Comparison of ENCODE assay signal across 8 cellular contexts in the genomic region with DNA sequence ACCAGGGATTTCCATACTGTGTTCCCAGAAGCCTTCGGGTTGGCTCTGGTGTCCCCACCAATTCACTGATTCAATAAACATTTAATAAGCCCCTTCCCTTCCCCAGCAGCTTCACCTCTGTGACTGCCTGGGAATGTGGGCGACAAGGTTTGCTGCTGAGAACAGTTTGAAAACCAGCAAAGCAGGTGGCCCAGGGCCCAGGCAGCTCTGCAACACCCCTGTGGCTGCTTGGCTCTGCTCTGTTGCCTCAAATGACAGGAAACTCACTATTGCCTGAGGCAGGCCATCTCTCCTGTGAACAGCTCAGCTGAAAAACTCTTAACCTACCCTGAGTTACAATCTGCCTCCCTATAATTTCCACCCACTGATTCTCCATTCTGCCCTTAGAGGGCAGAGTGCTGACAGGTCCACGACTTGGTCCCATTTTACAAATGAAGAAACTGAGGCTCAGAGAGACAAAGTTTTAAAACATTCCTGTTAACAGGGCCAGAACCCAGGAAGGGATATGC. TPM values are rescaled to one million over a fixed set of nuclear protein-coding genes. Genes with fewer than 3 reads are reported as not detected.
DNase-seq lines count a peak whose midpoint lies in the region; ATAC-seq and TF ChIP-seq lines count a peak whose summit lies in the region.
"Had no signal": no experiment of that assay in that cellular context is flagged by ENCODE, and none has a peak within 500 bp of the region (broad histone marks: within the 10 kb centered on the region; RNA-seq: fewer than 3 reads in every experiment).

No MANE protein-coding gene starts in this region.

- no peak overlapping the region for H3K4me3 ChIP-seq in prostate gland

- TF ChIP-seq CTCF in GM12873 (IDR thresholded peaks at IDR 0.05; ENCODE audit: insufficient read depth, low read depth, low read length, missing control alignments) (peak; percentile 45), nephron (IDR thresholded peaks at IDR 0.05; ENCODE audit: unreplicated experiment in 3 of 3) (no peak), prostate gland (IDR thresholded peaks at IDR 0.05) (no peak)

- H3K4me1 Mint-ChIP-seq in activated naive CD8-positive, alpha-beta T cell (ENCODE audit: low read depth): peaks cover 83% of the 10 kb centered on the region
- peaks cover 26% of the 10 kb centered on the region for H3K4me1 Mint-ChIP-seq in nephron

- peaks cover 5% of the 10 kb centered on the region for H3K4me1 ChIP-seq in prostate gland (replicated peaks)

- H3K27ac Mint-ChIP-seq in activated naive CD8-positive, alpha-beta T cell: peak overlapping the region; percentile 97
- H3K27ac Mint-ChIP-seq in nephron: peak overlapping the region in 2 of 3 experiments; percentile 19 to 37

- intact Hi-C loops in prostate gland (cut with DNase I): no loop called here

- TF ChIP-seq POLR2A in prostate gland (IDR thresholded peaks at IDR 0.05): no peak

- H3K27me3 ChIP-seq in prostate gland (replicated peaks; ENCODE audit: insufficient read depth): no peaks in the 10 kb centered on the region

- no peaks in the 10 kb centered on the region for H3K36me3 ChIP-seq in prostate gland

- H3K27ac ChIP-seq in prostate gland: no peak overlapping the region

- no peaks in the 10 kb centered on the region for H3K27me3 Mint-ChIP-seq in activated naive CD8-positive, alpha-beta T cell
- H3K27me3 Mint-ChIP-seq in nephron (ENCODE audit: low read depth): peaks cover 5% of the 10 kb centered on the region

- DNase-seq in GM19240 (ENCODE audit: insufficient read length, low spot score) (no peak), ecto neural progenitor cell (ENCODE audit: low spot score) (no peak), prostate gland (ENCODE audit: low spot score) (no peak)
- DNase-seq: dermis blood vessel endothelial cell had no signal

- no peaks in the 10 kb centered on the region for H3K9me3 Mint-ChIP-seq in activated naive CD8-positive, alpha-beta T cell (ENCODE audit: low read depth)
- H3K9me3 Mint-ChIP-seq in nephron: no peaks in the 10 kb centered on the region

- peak overlapping the region; percentile 30 for H3K4me3 Mint-ChIP-seq in activated naive CD8-positive, alpha-beta T cell
- H3K4me3 Mint-ChIP-seq in nephron: no peak overlapping the region

- peaks cover 5% of the 10 kb centered on the region for H3K36me3 Mint-ChIP-seq in activated naive CD8-positive, alpha-beta T cell
- no peaks in the 10 kb centered on the region for H3K36me3 Mint-ChIP-seq in nephron (ENCODE audit: low read depth)

- H3K9me3 ChIP-seq in prostate gland: no peaks in the 10 kb centered on the region

- ATAC-seq in HG03135 (IDR thresholded peaks at IDR 0.05; ENCODE audit: unreplicated experiment): peak; percentile 35

- 89% methylated on average over 3 of the region's 3 CpGs for whole genome bisulfite sequencing in prostate gland

RNA-seq across cellular contexts. Expression of gene ADORA2A, which starts 10.5 kb away (rescaled TPM):
- total RNA-seq in prostate gland: 1 to 10 TPM; 2.1 to 3.7 TPM

RNA-seq across cellular contexts. Expression of gene UPB1, which starts 57.3 kb away (rescaled TPM):
- 1 to 10 TPM in 1 of 2 donors, under 1 TPM in 1; 0.05 to 5.0 TPM for total RNA-seq in prostate gland
